1 cellular context compared by ENCODE assay signal in the genomic region with DNA sequence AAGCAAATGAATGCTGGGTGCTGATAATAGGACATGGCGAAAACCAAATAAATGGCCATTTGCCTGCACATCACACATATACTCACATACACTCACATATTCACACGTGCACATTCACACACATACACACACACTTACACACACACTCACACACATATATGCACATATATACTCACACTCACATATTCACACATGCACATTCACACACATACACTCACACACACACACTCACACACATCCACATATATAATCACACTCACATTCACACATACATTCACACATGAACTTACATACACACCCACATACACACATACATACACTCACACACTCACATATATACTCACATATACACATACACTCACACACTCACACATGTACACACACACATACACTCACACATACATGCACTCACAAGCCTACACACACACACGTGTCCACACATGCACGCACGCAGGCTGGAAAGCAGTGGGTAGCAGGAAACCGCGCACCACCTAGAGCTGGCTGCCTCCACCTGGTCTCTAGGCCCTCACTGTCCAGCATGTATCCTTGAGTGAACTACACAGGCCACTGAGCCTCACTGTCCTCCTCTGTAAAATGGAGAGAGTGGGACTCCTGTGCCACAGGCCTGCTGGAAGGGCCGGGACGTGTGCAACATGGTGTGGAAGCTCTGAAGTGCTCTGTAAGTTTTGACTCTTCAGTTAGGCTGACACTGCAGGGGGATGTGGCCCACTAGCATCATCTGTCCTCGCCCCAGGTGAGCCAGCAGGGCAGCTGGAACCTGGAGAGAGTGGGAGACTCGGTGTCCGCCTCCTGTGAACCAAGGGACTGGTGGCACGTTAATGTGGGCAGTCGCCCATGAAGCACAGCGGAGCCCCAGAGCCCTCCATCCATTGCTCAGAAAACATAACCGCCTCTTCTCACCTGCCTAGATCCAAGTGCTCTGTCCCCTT.
TF ChIP-seq lines count a peak whose summit lies in the region.

No MANE protein-coding gene starts in this region.

TF ChIP-seq in GM12878, 131 proteins besides CTCF, POLR2A, EP300 and RAD21:
- TF ChIP-seq CEBPZ (IDR thresholded peaks at IDR 0.05; ENCODE audit: low read depth, low read length): no peak
- no peak for TF ChIP-seq TBL1XR1 (IDR thresholded peaks at IDR 0.05; ENCODE audit: low read depth, low read length)
- no peak for TF ChIP-seq IRF3 (IDR thresholded peaks at IDR 0.05)
- no peak for TF ChIP-seq EZH2 (IDR thresholded peaks at IDR 0.05; ENCODE audit: borderline replicate concordance, control insufficient read depth, low read depth, low read length)
- 0 out of 2 replicates have a peak, but pooled peaks have one; percentile 20 for TF ChIP-seq TCF3 (IDR thresholded peaks at IDR 0.05; ENCODE audit: borderline replicate concordance, insufficient read depth, low read depth, low read length)
- TF ChIP-seq PBX3 (IDR thresholded peaks at IDR 0.05; ENCODE audit: insufficient replicate concordance, low read depth, low read length): peak; percentile 51
- 0 out of 2 replicates have a peak, but pooled peaks have one; percentile 17 for TF ChIP-seq HDGF (IDR thresholded peaks at IDR 0.05)
- no peak for TF ChIP-seq IKZF2 (IDR thresholded peaks at IDR 0.05)
- no peak for TF ChIP-seq ESRRA (IDR thresholded peaks at IDR 0.05; ENCODE audit: low read length)
- no peak for TF ChIP-seq ZNF384 (IDR thresholded peaks at IDR 0.05; ENCODE audit: borderline replicate concordance, low read depth, low read length)
- TF ChIP-seq SREBF1 (IDR thresholded peaks at IDR 0.05; ENCODE audit: low read length): no peak
- TF ChIP-seq ZNF622 (IDR thresholded peaks at IDR 0.05): no peak
- TF ChIP-seq NR2F1 (conservative IDR thresholded peaks at IDR 0.05): no peak
TF ChIP-seq in GM12878: peak in this region for 3.
